8 cellular contexts compared by ENCODE assay signal in genomic region chr20:58389968-58390658, GRCh38. TPM values are rescaled to one million over a fixed set of nuclear protein-coding genes. Genes with fewer than 3 reads are reported as not detected.
DNase-seq lines count a peak whose midpoint lies in the region; ATAC-seq and TF ChIP-seq lines count a peak whose summit lies in the region.

No MANE protein-coding gene starts in this region.

- H3K36me3 Mint-ChIP-seq in activated CD8-positive, alpha-beta T cell treated with anti-CD3 and anti-CD28 coated beads for 36 hours (ENCODE audit: low read depth) = peaks cover 41% of the 10 kb centered on the region
- H3K36me3 Mint-ChIP-seq in stimulated activated memory B cell treated with anti-CD40 and anti-IgM and Interleukin-4, amounts not matched to agents 10 μg/mL and 1 μg/mL and 100 μg/mL, for 72 hours = peaks cover 37% of the 10 kb centered on the region

- H3K9ac ChIP-seq in iPS-15b (ENCODE audit: low read depth, low read length) = peak overlapping the region; percentile 82

- H3K9me3 Mint-ChIP-seq in activated CD8-positive, alpha-beta T cell treated with anti-CD3 and anti-CD28 coated beads for 36 hours = no peaks in the 10 kb centered on the region
- H3K9me3 Mint-ChIP-seq in stimulated activated memory B cell treated with anti-CD40 and anti-IgM and Interleukin-4, amounts not matched to agents 10 μg/mL and 1 μg/mL and 100 μg/mL, for 72 hours = no peaks in the 10 kb centered on the region

- H3K27ac Mint-ChIP-seq in activated CD8-positive, alpha-beta T cell treated with anti-CD3 and anti-CD28 coated beads for 36 hours = peak overlapping the region; percentile 97
- H3K27ac Mint-ChIP-seq in stimulated activated memory B cell treated with anti-CD40 and anti-IgM and Interleukin-4, amounts not matched to agents 10 μg/mL and 1 μg/mL and 100 μg/mL, for 72 hours = peak overlapping the region; percentile 88

- H3K36me3 ChIP-seq in iPS-15b (ENCODE audit: control insufficient read depth, insufficient read depth, low read length) = no peaks in the 10 kb centered on the region

- ATAC-seq in activated CD8-positive, alpha-beta T cell treated with anti-CD3 and anti-CD28 coated beads for 36 hours = no peak
- ATAC-seq in stimulated activated memory B cell treated with anti-CD40 and anti-IgM and Interleukin-4, amounts not matched to agents 10 μg/mL and 1 μg/mL and 100 μg/mL, for 72 hours = no peak
- ATAC-seq in GM21447 (IDR thresholded peaks at IDR 0.05; ENCODE audit: unreplicated experiment) = no peak
- ATAC-seq in GM18858 (IDR thresholded peaks at IDR 0.05; ENCODE audit: unreplicated experiment) = no peak
- no peak for ATAC-seq in GM18517 (IDR thresholded peaks at IDR 0.05; ENCODE audit: unreplicated experiment)

- no peaks in the 10 kb centered on the region for H3K9me3 ChIP-seq in iPS-15b (ENCODE audit: control insufficient read depth, insufficient read depth, low read length)

- peaks cover 16% of the 10 kb centered on the region for H3K4me1 ChIP-seq in iPS-15b (ENCODE audit: control insufficient read depth, insufficient read depth, low read length)

- peaks cover 41% of the 10 kb centered on the region for H3K4me1 Mint-ChIP-seq in activated CD8-positive, alpha-beta T cell treated with anti-CD3 and anti-CD28 coated beads for 36 hours (ENCODE audit: low read depth)
- peaks cover 48% of the 10 kb centered on the region for H3K4me1 Mint-ChIP-seq in stimulated activated memory B cell treated with anti-CD40 and anti-IgM and Interleukin-4, amounts not matched to agents 10 μg/mL and 1 μg/mL and 100 μg/mL, for 72 hours

- TF ChIP-seq CTCF in activated CD8-positive, alpha-beta T cell treated with anti-CD3 and anti-CD28 coated beads for 36 hours (IDR thresholded peaks at IDR 0.05) = no peak

- POLR2A ChIA-PET in activated CD8-positive, alpha-beta T cell treated with anti-CD3 and anti-CD28 coated beads for 36 hours (lab: Charles Lee) = interaction anchor here (1.0 to 3.9 kb wide), 7 partner anchors 9 to 83 kb away, joined by 3 to 20 read pairs (median 4); partner anchors contain the start of gene RAB22A

- intact Hi-C loops in activated CD8-positive, alpha-beta T cell treated with anti-CD3 and anti-CD28 coated beads for 36 hours (cut with micrococcal nuclease) = loop anchor here (5.0 to 10.0 kb wide), 2 partner anchors 83 to 155 kb away; partner anchors contain the start of gene RAB22A

- no peaks in the 10 kb centered on the region for H3K27me3 ChIP-seq in iPS-15b (ENCODE audit: control insufficient read depth, insufficient read depth, low read length)

- H3K4me3 Mint-ChIP-seq in activated CD8-positive, alpha-beta T cell treated with anti-CD3 and anti-CD28 coated beads for 36 hours = peak overlapping the region; percentile 94
- peak overlapping the region; percentile 83 for H3K4me3 Mint-ChIP-seq in stimulated activated memory B cell treated with anti-CD40 and anti-IgM and Interleukin-4, amounts not matched to agents 10 μg/mL and 1 μg/mL and 100 μg/mL, for 72 hours

- H3K4me3 ChIP-seq in iPS-15b (ENCODE audit: low read depth, low read length) = peak overlapping the region; percentile 78

- peak in 68 of 76 experiments; percentile 4 to 81 (median 44) for DNase-seq in HUDEP-2 (lab: John Stamatoyannopoulos, UW; ENCODE audit: unreplicated experiment in 76 of 76)
- no peak for DNase-seq in activated CD8-positive, alpha-beta T cell treated with anti-CD3 and anti-CD28 coated beads for 36 hours
- no peak for DNase-seq in effector CD8-positive, alpha-beta T cell (lab: John Stamatoyannopoulos, UW)

- no peaks in the 10 kb centered on the region for H3K27me3 Mint-ChIP-seq in activated CD8-positive, alpha-beta T cell treated with anti-CD3 and anti-CD28 coated beads for 36 hours
- no peaks in the 10 kb centered on the region for H3K27me3 Mint-ChIP-seq in stimulated activated memory B cell treated with anti-CD40 and anti-IgM and Interleukin-4, amounts not matched to agents 10 μg/mL and 1 μg/mL and 100 μg/mL, for 72 hours

- CTCF ChIA-PET in activated CD8-positive, alpha-beta T cell treated with anti-CD3 and anti-CD28 coated beads for 36 hours (lab: Charles Lee) = no interaction called here

RNA-seq across cellular contexts. Expression of gene VAPB, which starts 1.1 kb away (rescaled TPM):
- 10 to 100 TPM; 46.3 to 46.8 TPM for total RNA-seq in activated CD8-positive, alpha-beta T cell treated with anti-CD3 and anti-CD28 coated beads for 36 hours

Comparison
In these comparisons a context has a peak if more than half of its experiments do, and no peak if none do; other contexts are left out.
1. DNase-seq: peak in HUDEP-2 (68 of 76); none in activated CD8-positive, alpha-beta T cell treated with anti-CD3 and anti-CD28 coated beads for 36 hours (single experiment) and effector CD8-positive, alpha-beta T cell (single experiment).